11 cellular contexts compared by ENCODE assay signal in genomic region chr7:47577351-47577919, GRCh38. TPM values are rescaled to one million over a fixed set of nuclear protein-coding genes. Genes with fewer than 3 reads are reported as not detected.
DNase-seq lines count a peak whose midpoint lies in the region; ATAC-seq, FAIRE-seq and TF ChIP-seq lines count a peak whose summit lies in the region.
"Had no signal": no experiment of that assay in that cellular context is flagged by ENCODE, and none has a peak within 500 bp of the region (broad histone marks: within the 10 kb centered on the region; RNA-seq: fewer than 3 reads in every experiment).

No MANE protein-coding gene starts in this region.

- TF ChIP-seq CTCF in GM23338 (conservative IDR thresholded peaks at IDR 0.05; ENCODE audit: low read depth in 2 of 2) (no peak), activated B cell treated with CpG ODN at 0.5 μM for 24 hours (IDR thresholded peaks at IDR 0.05) (no peak), HepG2 (CRISPR knock-in tag; IDR thresholded peaks at IDR 0.05) (no peak), spleen (IDR thresholded peaks at IDR 0.05 in 8 of 11, conservative IDR thresholded peaks at IDR 0.05 in 3 of 11) (no peak)

- H3K27ac ChIP-seq in GM23338 (ENCODE audit: low read depth): peak overlapping the region; percentile 39; the same call in 1 of the 2 replicates
- H3K27ac ChIP-seq in HepG2 (ENCODE audit: extremely low read length, insufficient read depth, low read length): peak overlapping the region; percentile 80
- peak overlapping the region; percentile 22 to 93 (median 90) for H3K27ac ChIP-seq in spleen
- H3K27ac ChIP-seq: epithelial cell of prostate had no signal

- intact Hi-C loops in activated B cell treated with CpG ODN at 0.5 μM for 24 hours (cut with micrococcal nuclease): loop anchor here (10.0 kb wide), 1 partner anchor 507 kb away; the partner anchor contains the start of gene UPP1
- intact Hi-C loops in HepG2 (cut with micrococcal nuclease; ENCODE audit: unreplicated experiment): loop anchor here (2.0 kb wide), 1 partner anchor 27 kb away; no protein-coding TSS in a partner anchor
- intact Hi-C loops in spleen (cut with DNase I; ENCODE audit: low total_unique reads): loop anchor here (10.0 kb wide), 1 partner anchor 123 kb away; no protein-coding TSS in a partner anchor

- H4K20me1 ChIP-seq in GM23338 (replicated peaks; ENCODE audit: insufficient read depth) (no peaks in the 10 kb centered on the region), HepG2 (ENCODE audit: insufficient read depth, low read length) (peaks cover 12% of the 10 kb centered on the region; the same call in 1 of the 2 replicates)

- TF ChIP-seq RAD21 in HepG2 (CRISPR knock-in tag; IDR thresholded peaks at IDR 0.05): no peak

- no peak for DNase-seq in GM23338 (ENCODE audit: low spot score)
- no peak for DNase-seq in activated B cell treated with CpG ODN at 0.5 μM for 24 hours
- DNase-seq in HepG2 (ENCODE audit: low spot score): no peak
- DNase-seq in spleen: peak; percentile 84
- no peak for DNase-seq in NCI-H1092 (lab: John Stamatoyannopoulos, UW)
- DNase-seq in T-helper 2 cell: no peak
- DNase-seq: activated naive CD4-positive, alpha-beta T cell; NCI-H446 treated with DMSO at 0.1 percent for 48 hours had no signal

- TF ChIP-seq EP300 in HepG2 (IDR thresholded peaks at IDR 0.05; ENCODE audit: low read depth in 2 of 2, low read length in 2 of 2) (no peak), HepG2 (CRISPR knock-in tag; IDR thresholded peaks at IDR 0.05; ENCODE audit: borderline replicate concordance) (no peak)

- H3K79me2 ChIP-seq in GM23338 (replicated peaks; ENCODE audit: insufficient read depth) (peaks cover 77% of the 10 kb centered on the region), HepG2 (ENCODE audit: insufficient read depth, low read length) (peaks cover 71% of the 10 kb centered on the region)

- H3K27ac Mint-ChIP-seq in GM23338 (no peak overlapping the region), activated B cell treated with CpG ODN at 0.5 μM for 24 hours (peak overlapping the region; percentile 82)

- POLR2A ChIA-PET in activated B cell treated with CpG ODN at 0.5 μM for 24 hours (lab: Charles Lee) (interaction anchor here (0.5 to 1.2 kb wide), 4 partner anchors 12 to 95 kb away, joined by 3 read pairs; no protein-coding TSS in a partner anchor), HepG2 (lab: Yijun Ruan, JAX) (interaction anchor here (0.7 to 1.8 kb wide), 4 partner anchors 14 to 186 kb away, joined by 3 to 10 read pairs (median 5); no protein-coding TSS in a partner anchor)

- H3K4me1 Mint-ChIP-seq in GM23338 (peaks cover 67% of the 10 kb centered on the region), activated B cell treated with CpG ODN at 0.5 μM for 24 hours (peaks cover 89% of the 10 kb centered on the region)

- CTCF ChIA-PET in activated B cell treated with CpG ODN at 0.5 μM for 24 hours (lab: Charles Lee): no interaction called here
- CTCF ChIA-PET in HepG2 (lab: Yijun Ruan, JAX; ENCODE audit: low intra/inter-chr PET ratio, low total read pairs): no interaction called here

- H3K4me3 ChIP-seq in GM23338 (no peak overlapping the region), HepG2 (replicated peaks in 1 of 3; ENCODE audit: insufficient read depth in 1 of 3, low read depth in 2 of 3, low read length in 3 of 3) (no peak overlapping the region), spleen (peak overlapping the region in 2 of 8 donors; percentile 23 to 33)

- no peaks in the 10 kb centered on the region for H3K9me3 Mint-ChIP-seq in GM23338
- no peaks in the 10 kb centered on the region for H3K9me3 Mint-ChIP-seq in activated B cell treated with CpG ODN at 0.5 μM for 24 hours

- FAIRE-seq in HepG2 (lab: Jason Lieb, UNC): no peak

- H3K27me3 ChIP-seq in GM23338 (ENCODE audit: insufficient read depth) (peaks cover 2% of the 10 kb centered on the region; the same call in 1 of the 2 replicates), HepG2 (ENCODE audit: control insufficient read depth in 1 of 2, insufficient read depth in 2 of 2, low read length in 2 of 2) (no peaks in the 10 kb centered on the region; a peak in 1 of 5 replicates), spleen (replicated peaks in 1 of 7) (peaks cover 0 to 18% (median 0%) of the 10 kb centered on the region in 7 donors)

- in situ Hi-C loops in HepG2 (cut with HindIII; ENCODE audit: extremely low pct_ligation_motif_present, low pct_unique_long_range_greater_than_20kb): loop anchor here (5.0 kb wide), 1 partner anchor 100 kb away; no protein-coding TSS in a partner anchor

- H3K4me2 ChIP-seq in GM23338 (no peak overlapping the region), HepG2 (ENCODE audit: low read depth, low read length) (peak overlapping the region; percentile 63; the same call in 1 of the 2 replicates)

- peaks cover 57% of the 10 kb centered on the region for H3K4me1 ChIP-seq in GM23338 (ENCODE audit: insufficient read depth)
- peaks cover 88% of the 10 kb centered on the region for H3K4me1 ChIP-seq in HepG2 (ENCODE audit: insufficient read depth, low read length)
- peaks cover 64 to 95% (median 89%) of the 10 kb centered on the region in 6 donors for H3K4me1 ChIP-seq in spleen

- H3K9me3 ChIP-seq in HepG2 (ENCODE audit: low read length) (no peaks in the 10 kb centered on the region), spleen (no peaks in the 10 kb centered on the region)

- H3K36me3 Mint-ChIP-seq in GM23338 (ENCODE audit: low read depth) (peaks cover 12% of the 10 kb centered on the region), activated B cell treated with CpG ODN at 0.5 μM for 24 hours (ENCODE audit: low read depth) (no peaks in the 10 kb centered on the region)

- H3F3A ChIP-seq in GM23338 (replicated peaks; ENCODE audit: low read depth): no peaks in the 10 kb centered on the region

- TF ChIP-seq POLR2A in HepG2 (IDR thresholded peaks at IDR 0.05; ENCODE audit: insufficient read depth in 1 of 2, low read depth in 2 of 2, low read length in 2 of 2) (no peak), spleen (IDR thresholded peaks at IDR 0.05) (no peak)

- ATAC-seq in GM23338 (no peak), activated B cell treated with CpG ODN at 0.5 μM for 24 hours (ENCODE audit: low read depth) (no peak), HepG2 (no peak), HG03432 (IDR thresholded peaks at IDR 0.05; ENCODE audit: unreplicated experiment) (no peak), HG03095 (IDR thresholded peaks at IDR 0.05; ENCODE audit: unreplicated experiment) (no peak)

- no peaks in the 10 kb centered on the region for H3K36me3 ChIP-seq in GM23338 (ENCODE audit: insufficient read depth)
- peaks cover 1 to 11% of the 10 kb centered on the region in 2 experiments; a peak in 4 of 5 replicates for H3K36me3 ChIP-seq in HepG2 (replicated peaks in 1 of 2; ENCODE audit: control insufficient read depth in 1 of 2, insufficient read depth in 2 of 2, low read length in 2 of 2)
- H3K36me3 ChIP-seq in spleen: peaks cover 0 to 5% (median 0%) of the 10 kb centered on the region in 6 donors

- H3K9ac ChIP-seq in HepG2 (ENCODE audit: insufficient read depth, low read depth, low read length): no peak overlapping the region

- H3K9me2 ChIP-seq in GM23338 (ENCODE audit: insufficient read depth): no peaks in the 10 kb centered on the region

- H3K27me3 Mint-ChIP-seq in GM23338 (ENCODE audit: insufficient read depth, low read depth, poor library complexity) (peaks cover 37% of the 10 kb centered on the region), activated B cell treated with CpG ODN at 0.5 μM for 24 hours (no peaks in the 10 kb centered on the region)

- 92% methylated on average over 12 of the region's 14 CpGs for WGBS in HepG2 (ENCODE audit: low lambda C conversion rate)
- 32 to 53% (median 38%) methylated on average over 14 of the region's 14 CpGs for WGBS in spleen, 5 donors

- H3K4me3 Mint-ChIP-seq in GM23338: no peak overlapping the region
- peak overlapping the region; percentile 36 for H3K4me3 Mint-ChIP-seq in activated B cell treated with CpG ODN at 0.5 μM for 24 hours

- H2AFZ ChIP-seq in GM23338 (no peak overlapping the region), HepG2 (ENCODE audit: low read length) (no peak overlapping the region)

- BruUV-seq in HepG2 (replicated peaks; lab: Mats Ljungman, UMichigan): no TSS peak

TF ChIP-seq in GM23338, 12 proteins besides CTCF, POLR2A, EP300 and RAD21 (continues in another document):
- TF ChIP-seq NANOG (IDR thresholded peaks at IDR 0.05; ENCODE audit: borderline replicate concordance) (no peak), STAT1 (IDR thresholded peaks at IDR 0.05; ENCODE audit: unreplicated experiment) (no peak)

TF ChIP-seq in HepG2, 621 proteins besides CTCF, POLR2A, EP300 and RAD21:
- TF ChIP-seq AGO2 (optimal IDR thresholded peaks at IDR 0.05; ENCODE audit: low read depth, low read length): peak; percentile 39
- TF ChIP-seq MAFG (CRISPR knock-in tag; IDR thresholded peaks at IDR 0.05): no peak
- peak; percentile 93 for TF ChIP-seq ZNF263 (CRISPR knock-in tag; IDR thresholded peaks at IDR 0.05)

RNA-seq across cellular contexts. Expression of gene TNS3, which starts 4.5 kb away (rescaled TPM):
- 20.6 and 28.7 TPM in 2 replicates for total RNA-seq in GM23338 (2014; rRNA removed; shearing (Covaris generic))
- polyA plus RNA-seq in GM23338 (2016; fragmentation: Nextera tagmentation; extraction: Ambion mirVana) (6.2 TPM in 2 replicates), HepG2 (2011; rRNA removed) (52.9 and 55.1 TPM in 2 replicates), spleen (10 to 100 TPM; 17.7 to 31.4 (median 20.9) TPM)
- total RNA-seq in activated B cell treated with CpG ODN at 0.5 μM for 24 hours (29.4 and 30.3 TPM in 2 replicates), HepG2 (2016; rRNA removed; fragmentation: Illumina TruSeq; extraction: Trizol) (51.3 and 55.7 TPM in 2 replicates), spleen (100 to 1,000 TPM; 122 to 247 (median 152) TPM)
- 14.9 and 19.1 TPM in 2 replicates for total RNA-seq in HepG2 (2016; cell fraction: cytosol; rRNA removed; fragmentation: Illumina TruSeq; extraction: Trizol; ENCODE audit: low read depth)
- 45.5 and 52.6 TPM in 2 replicates for total RNA-seq in HepG2 (2016; cell fraction: insoluble cytoplasmic fraction; rRNA removed; fragmentation: Illumina TruSeq; extraction: Trizol)
- total RNA-seq in HepG2 (2016; cell fraction: membrane; rRNA removed; fragmentation: Illumina TruSeq; extraction: Trizol): 16.6 and 16.8 TPM in 2 replicates
- total RNA-seq in HepG2 (2016; cell fraction: nucleus; rRNA removed; fragmentation: Illumina TruSeq; extraction: Trizol): 72.4 and 83.0 TPM in 2 replicates
- 28.4 and 33.2 TPM in 2 replicates for polyA plus RNA-seq in HepG2 (2011; cell fraction: cytosol; rRNA removed)
- 76.4 and 98.4 TPM in 2 replicates for polyA plus RNA-seq in HepG2 (2011; cell fraction: nucleus; rRNA removed)
- polyA plus RNA-seq in HepG2 (2012): 48.6 and 60.6 TPM in 2 replicates
- polyA plus RNA-seq in HepG2 (2016; cell fraction: cytosol; fragmentation: Illumina TruSeq; extraction: Trizol; ENCODE audit: low read depth): 1.6 and 1.9 TPM in 2 replicates
- polyA plus RNA-seq in HepG2 (2016; cell fraction: insoluble cytoplasmic fraction; fragmentation: Illumina TruSeq; extraction: Trizol; ENCODE audit: low read depth): 32.3 and 39.6 TPM in 2 replicates
- polyA plus RNA-seq in HepG2 (2016; cell fraction: membrane; fragmentation: Illumina TruSeq; extraction: Trizol; ENCODE audit: low read depth): 3.7 and 4.3 TPM in 2 replicates
- polyA plus RNA-seq in HepG2 (2016; cell fraction: nucleus; fragmentation: Illumina TruSeq; extraction: Trizol; ENCODE audit: insufficient read depth, low read depth): 56.5 and 64.9 TPM in 2 replicates
- 29.7 and 302 TPM in 2 replicates for polyA minus RNA-seq in HepG2 (2011; rRNA and poly(A)+ RNA removed; ENCODE audit: low replicate concordance)
- polyA minus RNA-seq in HepG2 (2011; cell fraction: cytosol; rRNA and poly(A)+ RNA removed): 53.8 and 56.5 TPM in 2 replicates
- polyA minus RNA-seq in HepG2 (2011; cell fraction: nucleus; rRNA and poly(A)+ RNA removed): 139 and 170 TPM in 2 replicates

Comparison
In these comparisons a context has a peak if more than half of its experiments do, and no peak if none do; other contexts are left out.
1. H3K27ac ChIP-seq: peak in every context shown above with its lines; median percentile 90 in spleen; 80 in HepG2; 39 in GM23338.